18 cellular contexts compared by ENCODE assay signal in genomic region chr5:72883850-72884249, GRCh38.
DNase-seq lines count a peak whose midpoint lies in the region; FAIRE-seq and TF ChIP-seq lines count a peak whose summit lies in the region.
"Had no signal": no experiment of that assay in that cellular context is flagged by ENCODE, and none has a peak within 500 bp of the region (broad histone marks: within the 10 kb centered on the region; RNA-seq: fewer than 3 reads in every experiment).

No MANE protein-coding gene starts in this region.

- H3K27ac ChIP-seq in endothelial cell of umbilical vein (ENCODE audit: insufficient read depth, low read depth, low read length), result no peak overlapping the region
- H3K27ac ChIP-seq in GM23248, result no peak overlapping the region
- H3K27ac ChIP-seq: KMS-11 had no signal

- no peak for TF ChIP-seq CTCF in endothelial cell of umbilical vein (IDR thresholded peaks at IDR 0.05; ENCODE audit: extremely low read depth in 1 of 2, insufficient read depth in 1 of 2, low read depth in 1 of 2, low read length in 2 of 2)

- H3K4me1 ChIP-seq in endothelial cell of umbilical vein (ENCODE audit: control insufficient read depth, extremely low read depth, insufficient read depth, low read length), result no peaks in the 10 kb centered on the region
- H3K4me1 ChIP-seq in GM23248 (ENCODE audit: insufficient read depth), result no peaks in the 10 kb centered on the region

- intact Hi-C loops in endothelial cell of umbilical vein (cut with micrococcal nuclease), result no loop called here

- no peak for FAIRE-seq in endothelial cell of umbilical vein (lab: Jason Lieb, UNC)
- FAIRE-seq: G401.6, GM12878 had no signal

- peaks cover 7% of the 10 kb centered on the region for H4K20me1 ChIP-seq in endothelial cell of umbilical vein (replicated peaks; ENCODE audit: control insufficient read depth, extremely low read depth, insufficient read depth, low read length)
- no peaks in the 10 kb centered on the region; the same call in 1 of the 2 replicates for H4K20me1 ChIP-seq in GM23248 (ENCODE audit: insufficient read depth)

- no peaks in the 10 kb centered on the region for H3K9me2 ChIP-seq in GM23248 (ENCODE audit: insufficient read depth)

- no peak overlapping the region for H3K9ac ChIP-seq in endothelial cell of umbilical vein (replicated peaks; ENCODE audit: extremely low read depth, insufficient read depth, low read length)
- H3K9ac ChIP-seq in GM23248, result no peak overlapping the region
- H3K9ac ChIP-seq: KMS-11 had no signal

- H2AFZ ChIP-seq in endothelial cell of umbilical vein (ENCODE audit: low read depth, low read length) (no peak overlapping the region), GM23248 (no peak overlapping the region)
- H2AFZ ChIP-seq: GM23338 had no signal

- peaks cover 34% of the 10 kb centered on the region for H3F3A ChIP-seq in GM23248 (ENCODE audit: insufficient read depth)

- CTCF ChIA-PET in endothelial cell of umbilical vein (lab: Charles Lee), result no interaction called here

- dilution Hi-C loops in endothelial cell of umbilical vein (cut with MboI; ENCODE audit: extremely low pct_ligation_motif_present, low sequenced_read_pairs), result no loop called here

- no TSS peak for BruUV-seq in endothelial cell of umbilical vein (replicated peaks; lab: Mats Ljungman, UMichigan)

- POLR2A ChIA-PET in endothelial cell of umbilical vein (lab: Charles Lee), result no interaction called here

- H3K27me3 ChIP-seq in endothelial cell of umbilical vein (ENCODE audit: control insufficient read depth in 2 of 2, insufficient read depth in 2 of 2, low read length in 2 of 2), result no peaks in the 10 kb centered on the region
- H3K27me3 ChIP-seq in GM23248 (replicated peaks; ENCODE audit: insufficient read depth), result no peaks in the 10 kb centered on the region

- H3K4me2 ChIP-seq in endothelial cell of umbilical vein (ENCODE audit: insufficient read depth, low read length), result no peak overlapping the region
- H3K4me2 ChIP-seq in GM23248 (ENCODE audit: unreplicated experiment), result no peak overlapping the region
- H3K4me2 ChIP-seq: GM23338, KMS-11 had no signal

- no peak overlapping the region for H3K4me3 ChIP-seq in endothelial cell of umbilical vein (replicated peaks in 1 of 3; ENCODE audit: insufficient read depth in 1 of 3, low read depth in 1 of 3, low read length in 3 of 3)
- H3K4me3 ChIP-seq in GM23248, result no peak overlapping the region
- H3K4me3 ChIP-seq: GM12878, GM23338 had no signal

- no peaks in the 10 kb centered on the region for H3K9me1 ChIP-seq in endothelial cell of umbilical vein (replicated peaks; ENCODE audit: control insufficient read depth, extremely low read depth, insufficient read depth, low read length)

- TF ChIP-seq POLR2A in endothelial cell of umbilical vein (IDR thresholded peaks at IDR 0.05; ENCODE audit: low read depth, low read length), result no peak

- in situ Hi-C loops in GM23248 (cut with MboI), result no loop called here

- H3K36me3 ChIP-seq in endothelial cell of umbilical vein (ENCODE audit: control insufficient read depth in 2 of 2, extremely low read depth in 1 of 2, insufficient read depth in 2 of 2, low read length in 2 of 2), result peaks cover 30 to 59% of the 10 kb centered on the region in 2 experiments
- H3K36me3 ChIP-seq in GM23248 (ENCODE audit: low read depth), result peaks cover 84% of the 10 kb centered on the region

- H3K79me2 ChIP-seq in endothelial cell of umbilical vein (ENCODE audit: control insufficient read depth, insufficient read depth, low read length) (peaks cover 88% of the 10 kb centered on the region), GM23248 (ENCODE audit: insufficient read depth) (peaks cover 100% of the 10 kb centered on the region)

- H3K9me3 ChIP-seq in endothelial cell of umbilical vein (replicated peaks; ENCODE audit: control insufficient read depth, insufficient read depth, low read length) (no peaks in the 10 kb centered on the region), GM23248 (ENCODE audit: low read depth) (no peaks in the 10 kb centered on the region)

- DNase-seq in DMS153 (lab: John Stamatoyannopoulos, UW), result peak; percentile 39
- peak; percentile 90 for DNase-seq in DMS53 (lab: John Stamatoyannopoulos, UW)
- peak; percentile 68 for DNase-seq in NCI-H69 (lab: John Stamatoyannopoulos, UW)
- DNase-seq in endothelial cell of umbilical vein (ENCODE audit: low read depth, low spot score), result peak; percentile 16
- DNase-seq in activated T-cell treated with anti-CD3 and anti-CD28 coated beads for 4 hours, result no peak
- no peak for DNase-seq in GM23248
- DNase-seq in NCI-H1930 (lab: John Stamatoyannopoulos, UW), result no peak
- DNase-seq: Calu3; CD4-positive, CD25-positive, alpha-beta regulatory T cell; DND-41; NCI-H1105; NCI-H1694; NCI-H345; NCI-H82 had no signal

- WGBS in GM23248 (ENCODE audit: low coverage in 1 of 2, low lambda C conversion rate in 2 of 2, missing lambda C conversion rate in 2 of 2), 2 experiments, result 84 to 97% methylated on average over 3 of the region's 3 CpGs

TF ChIP-seq in endothelial cell of umbilical vein, 7 proteins besides CTCF, POLR2A, EP300 and RAD21:
- TF ChIP-seq MAX (IDR thresholded peaks at IDR 0.05; ENCODE audit: insufficient read depth, insufficient read length) (no peak), POLR2AphosphoS5 (IDR thresholded peaks at IDR 0.05; ENCODE audit: insufficient read depth, low read depth, low read length) (no peak), JUN (IDR thresholded peaks at IDR 0.05; ENCODE audit: borderline replicate concordance, insufficient read depth, insufficient read length, low read depth) (no peak), MYC (IDR thresholded peaks at IDR 0.05; ENCODE audit: low read depth, low read length) (no peak), FOS (IDR thresholded peaks at IDR 0.05; ENCODE audit: borderline replicate concordance, insufficient read depth, low read length) (no peak), EZH2 (IDR thresholded peaks at IDR 0.05; ENCODE audit: borderline replicate concordance, low read depth, low read length, severe bottlenecking) (no peak), GATA2 (IDR thresholded peaks at IDR 0.05; ENCODE audit: insufficient read depth, insufficient read length, low read depth, low read length) (no peak)

Comparison
In these comparisons a context has a peak if more than half of its experiments do, and no peak if none do; other contexts are left out.
1. DNase-seq: peak in DMS153 (single experiment), DMS53 (single experiment), NCI-H69 (single experiment) and endothelial cell of umbilical vein (single experiment); none in activated T-cell treated with anti-CD3 and anti-CD28 coated beads for 4 hours (single experiment), GM23248 (single experiment) and NCI-H1930 (0 of 2).